In genomic region chr22:37744589-37744988, GRCh38 we compare ENCODE assay signal across 11 cellular contexts. TPM values are rescaled to one million over a fixed set of nuclear protein-coding genes. Genes with fewer than 3 reads are reported as not detected.
DNase-seq lines count a peak whose midpoint lies in the region; ATAC-seq lines count a peak whose summit lies in the region.
"Had no signal": no experiment of that assay in that cellular context is flagged by ENCODE, and none has a peak within 500 bp of the region (broad histone marks: within the 10 kb centered on the region; RNA-seq: fewer than 3 reads in every experiment).

No MANE protein-coding gene starts in this region.

- H3K27ac Mint-ChIP-seq in activated T-helper 2 cell treated with anti-CD3 and anti-CD28 coated beads, Interferon-gamma antibody, Interleukin-2, Interleukin-4, amounts not matched to agents 10 μg/mL and 5 μg/mL and 100 μg/mL, durations not matched to agents 14 hours and 24 hours and 36 hours, result no peak overlapping the region
- peak overlapping the region in 2 of 9 donors; percentile 13 to 67 for H3K27ac Mint-ChIP-seq in naive thymus-derived CD4-positive, alpha-beta T cell

- H3K9me2 ChIP-seq in GM23248 (ENCODE audit: insufficient read depth), result no peaks in the 10 kb centered on the region

- CTCF ChIA-PET in naive thymus-derived CD4-positive, alpha-beta T cell (lab: Charles Lee), result interaction anchor here (0.7 kb wide), 2 partner anchors 46 to 401 kb away, joined by 3 read pairs; no protein-coding TSS in a partner anchor

- H2AFZ ChIP-seq in GM23248, result no peak overlapping the region

- H3F3A ChIP-seq in GM23248 (ENCODE audit: insufficient read depth), result peaks cover 57% of the 10 kb centered on the region

- H3K4me1 ChIP-seq in BLaER1 treated with 17β-estradiol and CSF1 and Interleukin-3, amounts not matched to agents 10 nM and 100 nM, result peaks cover 82 to 88% (median 84%) of the 10 kb centered on the region in 10 experiments
- H3K4me1 ChIP-seq in naive thymus-derived CD4-positive, alpha-beta T cell (ENCODE audit: control insufficient read depth in 2 of 2, insufficient read depth in 2 of 2, low read length in 2 of 2), result peaks cover 9 to 18% of the 10 kb centered on the region in 2 donors
- H3K4me1 ChIP-seq in GM23248 (ENCODE audit: insufficient read depth), result peaks cover 58% of the 10 kb centered on the region

- H3K4me3 Mint-ChIP-seq in activated T-helper 2 cell treated with anti-CD3 and anti-CD28 coated beads, Interferon-gamma antibody, Interleukin-2, Interleukin-4, amounts not matched to agents 10 μg/mL and 5 μg/mL and 100 μg/mL, durations not matched to agents 14 hours and 24 hours and 36 hours (ENCODE audit: low read depth), result peak overlapping the region; percentile 90
- H3K4me3 Mint-ChIP-seq in naive thymus-derived CD4-positive, alpha-beta T cell, result peak overlapping the region; percentile 28 to 96 (median 75)

- H3K27me3 Mint-ChIP-seq in activated T-helper 2 cell treated with anti-CD3 and anti-CD28 coated beads, Interferon-gamma antibody, Interleukin-2, Interleukin-4, amounts not matched to agents 10 μg/mL and 5 μg/mL and 100 μg/mL, durations not matched to agents 14 hours and 24 hours and 36 hours (ENCODE audit: low read depth), result no peaks in the 10 kb centered on the region
- no peaks in the 10 kb centered on the region for H3K27me3 Mint-ChIP-seq in naive thymus-derived CD4-positive, alpha-beta T cell

- no peaks in the 10 kb centered on the region for H3K9me3 Mint-ChIP-seq in activated T-helper 2 cell treated with anti-CD3 and anti-CD28 coated beads, Interferon-gamma antibody, Interleukin-2, Interleukin-4, amounts not matched to agents 10 μg/mL and 5 μg/mL and 100 μg/mL, durations not matched to agents 14 hours and 24 hours and 36 hours
- peaks cover 0 to 3% (median 0%) of the 10 kb centered on the region in 11 donors for H3K9me3 Mint-ChIP-seq in naive thymus-derived CD4-positive, alpha-beta T cell

- intact Hi-C loops in activated T-helper 2 cell treated with anti-CD3 and anti-CD28 coated beads, Interferon-gamma antibody, Interleukin-2, Interleukin-4, amounts not matched to agents 10 μg/mL and 5 μg/mL and 100 μg/mL, durations not matched to agents 14 hours and 24 hours and 36 hours (cut with micrococcal nuclease), result loop anchor here (10.0 kb wide), 1 partner anchor 60 kb away; the partner anchor contains the start of gene GCAT
- intact Hi-C loops in naive thymus-derived CD4-positive, alpha-beta T cell (cut with micrococcal nuclease), result no loop called here

- peaks cover 21 to 30% (median 25%) of the 10 kb centered on the region in 11 experiments; a peak in 21 of 22 replicates for H4K20me1 ChIP-seq in BLaER1 treated with 17β-estradiol and CSF1 and Interleukin-3, amounts not matched to agents 10 nM and 100 nM
- H4K20me1 ChIP-seq in GM23248 (ENCODE audit: insufficient read depth), result no peaks in the 10 kb centered on the region

- peak; percentile 40 for DNase-seq in ELR (ENCODE audit: low read depth)
- no peak for DNase-seq in activated T-helper 2 cell treated with anti-CD3 and anti-CD28 coated beads, Interferon-gamma antibody, Interleukin-2, Interleukin-4, amounts not matched to agents 10 μg/mL and 5 μg/mL and 100 μg/mL, durations not matched to agents 14 hours and 24 hours and 36 hours (ENCODE audit: low spot score)
- DNase-seq in naive thymus-derived CD4-positive, alpha-beta T cell, result no peak
- no peak for DNase-seq in NCI-H526 (lab: John Stamatoyannopoulos, UW)
- no peak for DNase-seq in GM23248
- DNase-seq: activated CD4-positive, alpha-beta T cell treated with anti-CD3 and anti-CD28 coated beads, Interleukin-2, amount 50 U/mL, for 4 hours; foreskin fibroblast; lower lobe of right lung; SHP77 treated with DMSO at 0.1 percent for 48 hours had no signal

- peak overlapping the region in 5 of 10 experiments; percentile 92 to 99 (median 99); a peak in 6 of 20 replicates for H3K4me3 ChIP-seq in BLaER1 treated with 17β-estradiol and CSF1 and Interleukin-3, amounts not matched to agents 10 nM and 100 nM
- H3K4me3 ChIP-seq in naive thymus-derived CD4-positive, alpha-beta T cell (ENCODE audit: low read length), result no peak overlapping the region
- H3K4me3 ChIP-seq in GM23248, result no peak overlapping the region

- peak overlapping the region; percentile 79 to 97 (median 91) for H3K4me2 ChIP-seq in BLaER1 treated with 17β-estradiol and CSF1 and Interleukin-3, amounts not matched to agents 10 nM and 100 nM
- no peak overlapping the region for H3K4me2 ChIP-seq in GM23248 (ENCODE audit: unreplicated experiment)

- no peaks in the 10 kb centered on the region for H3K9me3 ChIP-seq in BLaER1 treated with 17β-estradiol and CSF1 and Interleukin-3, amounts not matched to agents 10 nM and 100 nM (replicated peaks in 1 of 11)
- no peaks in the 10 kb centered on the region for H3K9me3 ChIP-seq in naive thymus-derived CD4-positive, alpha-beta T cell (ENCODE audit: control insufficient read depth in 2 of 3, low read length in 3 of 3)
- no peaks in the 10 kb centered on the region for H3K9me3 ChIP-seq in GM23248 (ENCODE audit: low read depth)
- H3K9me3 ChIP-seq: lower lobe of right lung had no signal

- H3K9ac ChIP-seq in BLaER1 treated with 17β-estradiol and CSF1 and Interleukin-3, amounts not matched to agents 10 nM and 100 nM, result peak overlapping the region in 7 of 11 experiments; percentile 32 to 100 (median 98); a peak in 8 of 22 replicates
- H3K9ac ChIP-seq in GM23248, result no peak overlapping the region

- in situ Hi-C loops in GM23248 (cut with MboI), result no loop called here

- POLR2A ChIA-PET in naive thymus-derived CD4-positive, alpha-beta T cell (lab: Charles Lee), result no interaction called here

- H3K27ac ChIP-seq in BLaER1 treated with 17β-estradiol and CSF1 and Interleukin-3, amounts not matched to agents 10 nM and 100 nM, result peak overlapping the region in 5 of 11 experiments; percentile 90 to 100 (median 98); a peak in 9 of 22 replicates
- H3K27ac ChIP-seq in naive thymus-derived CD4-positive, alpha-beta T cell (ENCODE audit: low read depth, low read length), result no peak overlapping the region
- H3K27ac ChIP-seq in GM23248, result no peak overlapping the region

- peaks cover 33% of the 10 kb centered on the region for H3K79me2 ChIP-seq in GM23248 (ENCODE audit: insufficient read depth)

- peaks cover 27% of the 10 kb centered on the region for H3K4me1 Mint-ChIP-seq in activated T-helper 2 cell treated with anti-CD3 and anti-CD28 coated beads, Interferon-gamma antibody, Interleukin-2, Interleukin-4, amounts not matched to agents 10 μg/mL and 5 μg/mL and 100 μg/mL, durations not matched to agents 14 hours and 24 hours and 36 hours (ENCODE audit: low read depth)
- H3K4me1 Mint-ChIP-seq in naive thymus-derived CD4-positive, alpha-beta T cell, result peaks cover 13 to 36% (median 26%) of the 10 kb centered on the region in 7 donors

- no peaks in the 10 kb centered on the region for H3K27me3 ChIP-seq in BLaER1 treated with 17β-estradiol and CSF1 and Interleukin-3, amounts not matched to agents 10 nM and 100 nM
- H3K27me3 ChIP-seq in naive thymus-derived CD4-positive, alpha-beta T cell (ENCODE audit: control insufficient read depth in 2 of 2, insufficient read depth in 2 of 2, low read length in 2 of 2), result no peaks in the 10 kb centered on the region
- H3K27me3 ChIP-seq in GM23248 (replicated peaks; ENCODE audit: insufficient read depth), result no peaks in the 10 kb centered on the region

- H3K36me3 ChIP-seq in BLaER1 treated with 17β-estradiol and CSF1 and Interleukin-3, amounts not matched to agents 10 nM and 100 nM, result peaks cover 0 to 20% (median 5%) of the 10 kb centered on the region in 11 experiments; a peak in 6 of 22 replicates
- H3K36me3 ChIP-seq in naive thymus-derived CD4-positive, alpha-beta T cell (ENCODE audit: control insufficient read depth in 2 of 3, insufficient read depth in 3 of 3, low read length in 3 of 3), result no peaks in the 10 kb centered on the region
- no peaks in the 10 kb centered on the region for H3K36me3 ChIP-seq in GM23248 (ENCODE audit: low read depth)
- H3K36me3 ChIP-seq: lower lobe of right lung had no signal

- no peak for ATAC-seq in naive thymus-derived CD4-positive, alpha-beta T cell
- ATAC-seq in GM21786 (IDR thresholded peaks at IDR 0.05; ENCODE audit: unreplicated experiment), result no peak
- ATAC-seq: lower lobe of right lung had no signal

- H3K36me3 Mint-ChIP-seq in activated T-helper 2 cell treated with anti-CD3 and anti-CD28 coated beads, Interferon-gamma antibody, Interleukin-2, Interleukin-4, amounts not matched to agents 10 μg/mL and 5 μg/mL and 100 μg/mL, durations not matched to agents 14 hours and 24 hours and 36 hours (ENCODE audit: low read depth), result no peaks in the 10 kb centered on the region
- peaks cover 0 to 3% (median 0%) of the 10 kb centered on the region in 5 donors for H3K36me3 Mint-ChIP-seq in naive thymus-derived CD4-positive, alpha-beta T cell

- 84 to 85% methylated on average over 5 to 6 of the region's 6 CpGs for WGBS in GM23248 (ENCODE audit: low coverage in 1 of 2, low lambda C conversion rate in 2 of 2, missing lambda C conversion rate in 2 of 2), 2 experiments

RNA-seq across cellular contexts. Expression of gene TRIOBP, which starts 47.7 kb away (rescaled TPM):
- 37.2 and 43.3 TPM in 2 replicates for total RNA-seq in activated T-helper 2 cell treated with anti-CD3 and anti-CD28 coated beads, Interferon-gamma antibody, Interleukin-2, Interleukin-4, amounts not matched to agents 10 μg/mL and 5 μg/mL and 100 μg/mL, durations not matched to agents 14 hours and 24 hours and 36 hours
- total RNA-seq in naive thymus-derived CD4-positive, alpha-beta T cell, result 10 to 100 TPM; 15.0 to 43.0 (median 25.7) TPM
- 10 to 100 TPM in 1 of 2 donors, 1 to 10 TPM in 1; 6.7 to 15.4 TPM for polyA plus RNA-seq in naive thymus-derived CD4-positive, alpha-beta T cell
- 127 and 135 TPM in 2 replicates for total RNA-seq in GM23248 (2014; rRNA removed; shearing (Covaris generic))
- polyA plus RNA-seq in GM23248 (2016; fragmentation: Nextera tagmentation; extraction: Ambion mirVana), result 123 and 130 TPM in 2 replicates

RNA-seq across cellular contexts. Expression of gene NOL12, which starts 58.4 kb away (rescaled TPM):
- 55.4 and 60.6 TPM in 2 replicates for total RNA-seq in activated T-helper 2 cell treated with anti-CD3 and anti-CD28 coated beads, Interferon-gamma antibody, Interleukin-2, Interleukin-4, amounts not matched to agents 10 μg/mL and 5 μg/mL and 100 μg/mL, durations not matched to agents 14 hours and 24 hours and 36 hours
- 10 to 100 TPM; 32.8 to 52.5 (median 45.3) TPM for total RNA-seq in naive thymus-derived CD4-positive, alpha-beta T cell
- 10 to 100 TPM; 42.7 to 48.6 TPM for polyA plus RNA-seq in naive thymus-derived CD4-positive, alpha-beta T cell
- 4.9 and 19.1 TPM in 2 replicates for total RNA-seq in GM23248 (2014; rRNA removed; shearing (Covaris generic))
- polyA plus RNA-seq in GM23248 (2016; fragmentation: Nextera tagmentation; extraction: Ambion mirVana), result 24.9 and 25.1 TPM in 2 replicates
